8 cellular contexts compared by ENCODE assay signal in genomic region chr5:143434261-143435206, GRCh38. TPM values are rescaled to one million over a fixed set of nuclear protein-coding genes. Genes with fewer than 3 reads are reported as not detected.
DNase-seq lines count a peak whose midpoint lies in the region; ATAC-seq and TF ChIP-seq lines count a peak whose summit lies in the region.

No MANE protein-coding gene starts in this region.

- H3K4me1 Mint-ChIP-seq in CD4-positive, CD25-positive, alpha-beta regulatory T cell = peaks cover 25 to 64% (median 39%) of the 10 kb centered on the region in 4 donors
- peaks cover 38% of the 10 kb centered on the region for H3K4me1 Mint-ChIP-seq in T-helper 2 cell treated with Interferon-gamma antibody and Interleukin-4, amounts not matched to agents 5 μg/mL and 100 μg/mL, for 36 hours (ENCODE audit: low read depth)

- H3K36me3 Mint-ChIP-seq in CD4-positive, CD25-positive, alpha-beta regulatory T cell = no peaks in the 10 kb centered on the region
- no peaks in the 10 kb centered on the region for H3K36me3 Mint-ChIP-seq in T-helper 2 cell treated with Interferon-gamma antibody and Interleukin-4, amounts not matched to agents 5 μg/mL and 100 μg/mL, for 36 hours (ENCODE audit: low read depth)

- H3K4me1 ChIP-seq in CD4-positive, CD25-positive, alpha-beta regulatory T cell (ENCODE audit: control insufficient read depth, insufficient read depth, low read length, poor library complexity, severe bottlenecking) = peaks cover 31% of the 10 kb centered on the region
- no peaks in the 10 kb centered on the region for H3K4me1 ChIP-seq in A673 (ENCODE audit: insufficient read depth, low read length, poor library complexity, severe bottlenecking)

- peak overlapping the region; percentile 89 to 96 (median 92) for H3K4me3 Mint-ChIP-seq in CD4-positive, CD25-positive, alpha-beta regulatory T cell
- H3K4me3 Mint-ChIP-seq in T-helper 2 cell treated with Interferon-gamma antibody and Interleukin-4, amounts not matched to agents 5 μg/mL and 100 μg/mL, for 36 hours = peak overlapping the region; percentile 94

- peak; percentile 68 to 81 for ATAC-seq in CD4-positive, CD25-positive, alpha-beta regulatory T cell (ENCODE audit: low read depth in 2 of 2)
- ATAC-seq in HG02759 (IDR thresholded peaks at IDR 0.05; ENCODE audit: unreplicated experiment) = peak; percentile 18
- ATAC-seq in GM18873 (IDR thresholded peaks at IDR 0.05; ENCODE audit: low FRiP score, unreplicated experiment) = no peak

- H3K4me3 ChIP-seq in CD4-positive, CD25-positive, alpha-beta regulatory T cell (ENCODE audit: low read depth, low read length) = peak overlapping the region; percentile 88
- peak overlapping the region; percentile 34 for H3K4me3 ChIP-seq in epithelial cell of proximal tubule (ENCODE audit: low read depth, low read length)
- no peak overlapping the region for H3K4me3 ChIP-seq in A673 (ENCODE audit: low read depth, low read length, poor library complexity, severe bottlenecking)

- BruUV-seq in A673 (replicated peaks; lab: Mats Ljungman, UMichigan) = no TSS peak

- no peaks in the 10 kb centered on the region for H3K27me3 ChIP-seq in CD4-positive, CD25-positive, alpha-beta regulatory T cell (ENCODE audit: control insufficient read depth, insufficient read depth, low read length)
- no peaks in the 10 kb centered on the region for H3K27me3 ChIP-seq in A673 (replicated peaks; ENCODE audit: insufficient read depth, low read depth, low read length, poor library complexity)

- peak overlapping the region; percentile 95 to 99 (median 95) for H3K27ac Mint-ChIP-seq in CD4-positive, CD25-positive, alpha-beta regulatory T cell
- peak overlapping the region; percentile 86 for H3K27ac Mint-ChIP-seq in T-helper 2 cell treated with Interferon-gamma antibody and Interleukin-4, amounts not matched to agents 5 μg/mL and 100 μg/mL, for 36 hours

- H3K36me3 ChIP-seq in CD4-positive, CD25-positive, alpha-beta regulatory T cell (ENCODE audit: control insufficient read depth, insufficient read depth, low read length) = no peaks in the 10 kb centered on the region
- H3K36me3 ChIP-seq in A673 (ENCODE audit: insufficient read depth, low read length, poor library complexity, severe bottlenecking) = no peaks in the 10 kb centered on the region

- POLR2A ChIA-PET in A673 (lab: Charles Lee; ENCODE audit: low non-redundant PET) = no interaction called here

- CTCF ChIA-PET in A673 (lab: Charles Lee) = no interaction called here

- peaks cover 0 to 3% (median 0%) of the 10 kb centered on the region in 7 donors for H3K9me3 Mint-ChIP-seq in CD4-positive, CD25-positive, alpha-beta regulatory T cell
- no peaks in the 10 kb centered on the region for H3K9me3 Mint-ChIP-seq in T-helper 2 cell treated with Interferon-gamma antibody and Interleukin-4, amounts not matched to agents 5 μg/mL and 100 μg/mL, for 36 hours

- no peaks in the 10 kb centered on the region for H3K9me3 ChIP-seq in CD4-positive, CD25-positive, alpha-beta regulatory T cell (ENCODE audit: control insufficient read depth in 2 of 2, low read length in 2 of 2)
- H3K9me3 ChIP-seq in A673 (ENCODE audit: low read depth, low read length, poor library complexity, severe bottlenecking) = no peaks in the 10 kb centered on the region

- peaks cover 4% of the 10 kb centered on the region for H3K27me3 Mint-ChIP-seq in CD4-positive, CD25-positive, alpha-beta regulatory T cell
- H3K27me3 Mint-ChIP-seq in T-helper 2 cell treated with Interferon-gamma antibody and Interleukin-4, amounts not matched to agents 5 μg/mL and 100 μg/mL, for 36 hours (ENCODE audit: low read depth) = no peaks in the 10 kb centered on the region

- TF ChIP-seq CTCF in epithelial cell of proximal tubule (conservative IDR thresholded peaks at IDR 0.05; ENCODE audit: low read depth, low read length) (no peak), A673 (conservative IDR thresholded peaks at IDR 0.05; ENCODE audit: low read depth, low read length) (no peak)

- peak; percentile 25 to 74 (median 40) for DNase-seq in CD4-positive, CD25-positive, alpha-beta regulatory T cell
- DNase-seq in T-helper 2 cell treated with Interferon-gamma antibody and Interleukin-4, amounts not matched to agents 5 μg/mL and 100 μg/mL, for 36 hours (ENCODE audit: low spot score) = peak; percentile 40
- no peak for DNase-seq in epithelial cell of proximal tubule (ENCODE audit: low read depth)
- DNase-seq in stimulated activated CD4-positive, alpha-beta T cell treated with anti-CD3 and anti-CD28 coated beads, Interleukin-4, amount 100 ng/mL, for 1 hour = peak; percentile 49
- no peak for DNase-seq in A673 (ENCODE audit: low spot score)
- no peak for DNase-seq in cortex of kidney (lab: John Stamatoyannopoulos, UW)

- H3K27ac ChIP-seq in CD4-positive, CD25-positive, alpha-beta regulatory T cell (ENCODE audit: insufficient read depth, low read length, poor library complexity, severe bottlenecking) = peak overlapping the region; percentile 75
- H3K27ac ChIP-seq in A673 (ENCODE audit: low read depth, low read length, poor library complexity, severe bottlenecking) = no peak overlapping the region

- intact Hi-C loops in A673 (cut with micrococcal nuclease; ENCODE audit: unreplicated experiment) = no loop called here

RNA-seq across cellular contexts. Expression of gene NR3C1, which starts 31.0 kb away (rescaled TPM):
- total RNA-seq in CD4-positive, CD25-positive, alpha-beta regulatory T cell = 154 TPM
- 10 to 100 TPM; 62.5 to 85.5 (median 71.3) TPM for polyA plus RNA-seq in CD4-positive, CD25-positive, alpha-beta regulatory T cell
- total RNA-seq in epithelial cell of proximal tubule = 14.1 and 14.6 TPM in 2 replicates
- total RNA-seq in A673 (2021) = 12.7 and 15.3 TPM in 2 replicates

Comparison
In these comparisons a context has a peak if more than half of its experiments do, and no peak if none do; other contexts are left out.
1. DNase-seq: peak in CD4-positive, CD25-positive, alpha-beta regulatory T cell (3 of 3), T-helper 2 cell treated with Interferon-gamma antibody and Interleukin-4, amounts not matched to agents 5 μg/mL and 100 μg/mL, for 36 hours (single experiment) and stimulated activated CD4-positive, alpha-beta T cell treated with anti-CD3 and anti-CD28 coated beads, Interleukin-4, amount 100 ng/mL, for 1 hour (single experiment); none in epithelial cell of proximal tubule (single experiment), A673 (single experiment) and cortex of kidney (single experiment).